ENCODE assay signal across 2 cellular contexts in genomic region chrX:134338527-134338926, GRCh38.
TF ChIP-seq lines count a peak whose summit lies in the region.

No MANE protein-coding gene starts in this region.

TF ChIP-seq in SK-N-SH, 30 proteins besides CTCF, POLR2A, EP300 and RAD21 (continued from another document):
- TF ChIP-seq, protein P1, sequence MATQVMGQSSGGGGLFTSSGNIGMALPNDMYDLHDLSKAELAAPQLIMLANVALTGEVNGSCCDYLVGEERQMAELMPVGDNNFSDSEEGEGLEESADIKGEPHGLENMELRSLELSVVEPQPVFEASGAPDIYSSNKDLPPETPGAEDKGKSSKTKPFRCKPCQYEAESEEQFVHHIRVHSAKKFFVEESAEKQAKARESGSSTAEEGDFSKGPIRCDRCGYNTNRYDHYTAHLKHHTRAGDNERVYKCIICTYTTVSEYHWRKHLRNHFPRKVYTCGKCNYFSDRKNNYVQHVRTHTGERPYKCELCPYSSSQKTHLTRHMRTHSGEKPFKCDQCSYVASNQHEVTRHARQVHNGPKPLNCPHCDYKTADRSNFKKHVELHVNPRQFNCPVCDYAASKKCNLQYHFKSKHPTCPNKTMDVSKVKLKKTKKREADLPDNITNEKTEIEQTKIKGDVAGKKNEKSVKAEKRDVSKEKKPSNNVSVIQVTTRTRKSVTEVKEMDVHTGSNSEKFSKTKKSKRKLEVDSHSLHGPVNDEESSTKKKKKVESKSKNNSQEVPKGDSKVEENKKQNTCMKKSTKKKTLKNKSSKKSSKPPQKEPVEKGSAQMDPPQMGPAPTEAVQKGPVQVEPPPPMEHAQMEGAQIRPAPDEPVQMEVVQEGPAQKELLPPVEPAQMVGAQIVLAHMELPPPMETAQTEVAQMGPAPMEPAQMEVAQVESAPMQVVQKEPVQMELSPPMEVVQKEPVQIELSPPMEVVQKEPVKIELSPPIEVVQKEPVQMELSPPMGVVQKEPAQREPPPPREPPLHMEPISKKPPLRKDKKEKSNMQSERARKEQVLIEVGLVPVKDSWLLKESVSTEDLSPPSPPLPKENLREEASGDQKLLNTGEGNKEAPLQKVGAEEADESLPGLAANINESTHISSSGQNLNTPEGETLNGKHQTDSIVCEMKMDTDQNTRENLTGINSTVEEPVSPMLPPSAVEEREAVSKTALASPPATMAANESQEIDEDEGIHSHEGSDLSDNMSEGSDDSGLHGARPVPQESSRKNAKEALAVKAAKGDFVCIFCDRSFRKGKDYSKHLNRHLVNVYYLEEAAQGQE (IDR thresholded peaks at IDR 0.05; ENCODE audit: low read depth, low read length) = no peak
- no peak for TF ChIP-seq MEF2A (IDR thresholded peaks at IDR 0.05; ENCODE audit: borderline replicate concordance, low read depth)

TF ChIP-seq in SK-N-SH treated with all-trans-retinoic acid at 6 μM for 48 hours, 23 proteins besides CTCF, POLR2A, EP300 and RAD21 (continued from another document):
- TF ChIP-seq CREB5 (CRISPR knock-in tag; IDR thresholded peaks at IDR 0.05; ENCODE audit: low read depth) (no peak), CSRNP3 (CRISPR knock-in tag; IDR thresholded peaks at IDR 0.05) (no peak), ARNTL (CRISPR knock-in tag; IDR thresholded peaks at IDR 0.05; ENCODE audit: borderline replicate concordance, low read depth) (no peak), ZFP30 (CRISPR knock-in tag; IDR thresholded peaks at IDR 0.05) (no peak), ZC3H10 (CRISPR knock-in tag; IDR thresholded peaks at IDR 0.05) (no peak), ZNF565 (CRISPR knock-in tag; conservative IDR thresholded peaks at IDR 0.05; ENCODE audit: low read depth) (no peak), OSR1 (CRISPR knock-in tag; IDR thresholded peaks at IDR 0.05) (no peak), ZFP3 (CRISPR knock-in tag; IDR thresholded peaks at IDR 0.05) (no peak), ISL1 (CRISPR knock-in tag; IDR thresholded peaks at IDR 0.05) (no peak), CSDC2 (CRISPR knock-in tag; IDR thresholded peaks at IDR 0.05) (no peak)
- TF ChIP-seq, protein P2, sequence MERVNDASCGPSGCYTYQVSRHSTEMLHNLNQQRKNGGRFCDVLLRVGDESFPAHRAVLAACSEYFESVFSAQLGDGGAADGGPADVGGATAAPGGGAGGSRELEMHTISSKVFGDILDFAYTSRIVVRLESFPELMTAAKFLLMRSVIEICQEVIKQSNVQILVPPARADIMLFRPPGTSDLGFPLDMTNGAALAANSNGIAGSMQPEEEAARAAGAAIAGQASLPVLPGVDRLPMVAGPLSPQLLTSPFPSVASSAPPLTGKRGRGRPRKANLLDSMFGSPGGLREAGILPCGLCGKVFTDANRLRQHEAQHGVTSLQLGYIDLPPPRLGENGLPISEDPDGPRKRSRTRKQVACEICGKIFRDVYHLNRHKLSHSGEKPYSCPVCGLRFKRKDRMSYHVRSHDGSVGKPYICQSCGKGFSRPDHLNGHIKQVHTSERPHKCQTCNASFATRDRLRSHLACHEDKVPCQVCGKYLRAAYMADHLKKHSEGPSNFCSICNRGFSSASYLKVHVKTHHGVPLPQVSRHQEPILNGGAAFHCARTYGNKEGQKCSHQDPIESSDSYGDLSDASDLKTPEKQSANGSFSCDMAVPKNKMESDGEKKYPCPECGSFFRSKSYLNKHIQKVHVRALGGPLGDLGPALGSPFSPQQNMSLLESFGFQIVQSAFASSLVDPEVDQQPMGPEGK (CRISPR knock-in tag; IDR thresholded peaks at IDR 0.05; ENCODE audit: borderline replicate concordance) = no peak
